ENCODE assay signal across 13 cellular contexts in the genomic region with DNA sequence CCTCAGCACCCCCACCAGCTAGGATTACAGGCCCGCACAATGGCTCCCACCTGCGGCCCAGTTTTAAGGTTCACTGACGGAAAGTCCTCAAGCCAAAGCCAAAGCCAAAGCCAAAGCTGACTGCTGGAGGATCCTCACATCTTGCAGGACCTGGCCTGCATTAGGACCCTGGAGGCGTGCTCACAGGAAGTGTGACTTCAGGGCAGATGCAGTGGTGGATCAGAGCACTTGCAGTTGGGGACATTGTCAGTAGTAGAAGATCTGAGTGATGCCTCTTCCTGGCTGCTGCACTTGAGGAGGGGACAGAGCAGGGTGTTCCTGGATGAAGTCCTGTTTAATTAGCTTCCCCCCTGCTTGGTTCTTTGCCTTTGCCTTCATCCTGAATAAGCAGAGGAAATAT.
DNase-seq lines count a peak whose midpoint lies in the region; ATAC-seq and TF ChIP-seq lines count a peak whose summit lies in the region.
"Had no signal": no experiment of that assay in that cellular context is flagged by ENCODE, and none has a peak within 500 bp of the region (broad histone marks: within the 10 kb centered on the region; RNA-seq: fewer than 3 reads in every experiment).

No MANE protein-coding gene starts in this region.

- no peak for TF ChIP-seq CTCF in NB4 (IDR thresholded peaks at IDR 0.05; ENCODE audit: low read depth, low read length)

- H3K27ac ChIP-seq in skin epidermis = peak overlapping the region in 14 of 21 experiments; percentile 5 to 82 (median 62)
- H3K27ac ChIP-seq: tibial artery had no signal

- no peaks in the 10 kb centered on the region for H3K27me3 Mint-ChIP-seq in activated T-cell treated with anti-CD3 and anti-CD28 coated beads, Interleukin-2, amount 50 U/mL, for 72 hours (ENCODE audit: low read depth)
- no peaks in the 10 kb centered on the region for H3K27me3 Mint-ChIP-seq in dendritic cell treated with granulocyte-macrophage colony-stimulating factor and Interleukin-4, amounts not matched to agents 40 ng/mL and 50 ng/mL, for 4 days
- H3K27me3 Mint-ChIP-seq: memory B cell had no signal

- no peak overlapping the region for H3K4me3 ChIP-seq in NB4 (ENCODE audit: low read depth, low read length)
- H3K4me3 ChIP-seq in skin epidermis = no peak overlapping the region
- H3K4me3 ChIP-seq: smooth muscle cell, tibial artery had no signal

- peak overlapping the region; percentile 82 for H3K27ac Mint-ChIP-seq in activated T-cell treated with anti-CD3 and anti-CD28 coated beads, Interleukin-2, amount 50 U/mL, for 72 hours
- H3K27ac Mint-ChIP-seq in dendritic cell treated with granulocyte-macrophage colony-stimulating factor and Interleukin-4, amounts not matched to agents 40 ng/mL and 50 ng/mL, for 4 days = peak overlapping the region; percentile 10
- H3K27ac Mint-ChIP-seq: memory B cell had no signal

- H3K9me3 Mint-ChIP-seq in activated T-cell treated with anti-CD3 and anti-CD28 coated beads, Interleukin-2, amount 50 U/mL, for 72 hours = peaks cover 8 to 9% of the 10 kb centered on the region in 2 donors
- peaks cover 21% of the 10 kb centered on the region for H3K9me3 Mint-ChIP-seq in dendritic cell treated with granulocyte-macrophage colony-stimulating factor and Interleukin-4, amounts not matched to agents 40 ng/mL and 50 ng/mL, for 4 days

- peak overlapping the region; percentile 65 to 81 for H3K4me3 Mint-ChIP-seq in activated T-cell treated with anti-CD3 and anti-CD28 coated beads, Interleukin-2, amount 50 U/mL, for 72 hours
- no peak overlapping the region for H3K4me3 Mint-ChIP-seq in dendritic cell treated with granulocyte-macrophage colony-stimulating factor and Interleukin-4, amounts not matched to agents 40 ng/mL and 50 ng/mL, for 4 days
- H3K4me3 Mint-ChIP-seq: memory B cell had no signal

- peaks cover 46% of the 10 kb centered on the region for H3K4me1 Mint-ChIP-seq in activated T-cell treated with anti-CD3 and anti-CD28 coated beads, Interleukin-2, amount 50 U/mL, for 72 hours (ENCODE audit: low read depth)
- H3K4me1 Mint-ChIP-seq in dendritic cell treated with granulocyte-macrophage colony-stimulating factor and Interleukin-4, amounts not matched to agents 40 ng/mL and 50 ng/mL, for 4 days (ENCODE audit: low read depth) = peaks cover 15% of the 10 kb centered on the region

- TF ChIP-seq POLR2A in NB4 (IDR thresholded peaks at IDR 0.05; ENCODE audit: extremely low read depth, insufficient read length) = no peak

- ATAC-seq in activated T-cell treated with anti-CD3 and anti-CD28 coated beads, Interleukin-2, amount 50 U/mL, for 72 hours (replicated peaks in 1 of 2) = peak; percentile 57 to 76
- no peak for ATAC-seq in HG03378 (IDR thresholded peaks at IDR 0.05; ENCODE audit: unreplicated experiment)
- ATAC-seq: Right ventricle myocardium inferior had no signal

- DNase-seq in activated T-cell treated with anti-CD3 and anti-CD28 coated beads, Interleukin-2, amount 50 U/mL, for 72 hours = peak in 1 of 2 donors; percentile 55
- DNase-seq in activated T-cell treated with anti-CD3 and anti-CD28 coated beads for 4 hours = no peak
- DNase-seq in NB4 (ENCODE audit: low read depth) = peak; percentile 45
- no peak for DNase-seq in HK-2 (ENCODE audit: unreplicated experiment)
- DNase-seq in COLO668 (lab: John Stamatoyannopoulos, UW; ENCODE audit: unreplicated experiment) = no peak
- DNase-seq: NCI-H2081 treated with DMSO at 0.1 percent for 48 hours, tibial artery had no signal

- intact Hi-C loops in dendritic cell treated with granulocyte-macrophage colony-stimulating factor and Interleukin-4, amounts not matched to agents 40 ng/mL and 50 ng/mL, for 4 days (cut with micrococcal nuclease) = no loop called here

- H3K36me3 Mint-ChIP-seq in activated T-cell treated with anti-CD3 and anti-CD28 coated beads, Interleukin-2, amount 50 U/mL, for 72 hours (ENCODE audit: insufficient read depth in 2 of 2) = peaks cover 13 to 20% of the 10 kb centered on the region in 2 donors
- peaks cover 35% of the 10 kb centered on the region for H3K36me3 Mint-ChIP-seq in dendritic cell treated with granulocyte-macrophage colony-stimulating factor and Interleukin-4, amounts not matched to agents 40 ng/mL and 50 ng/mL, for 4 days (ENCODE audit: low read depth)
